Comparison of ENCODE assay signal across 15 cellular contexts in the genomic region with DNA sequence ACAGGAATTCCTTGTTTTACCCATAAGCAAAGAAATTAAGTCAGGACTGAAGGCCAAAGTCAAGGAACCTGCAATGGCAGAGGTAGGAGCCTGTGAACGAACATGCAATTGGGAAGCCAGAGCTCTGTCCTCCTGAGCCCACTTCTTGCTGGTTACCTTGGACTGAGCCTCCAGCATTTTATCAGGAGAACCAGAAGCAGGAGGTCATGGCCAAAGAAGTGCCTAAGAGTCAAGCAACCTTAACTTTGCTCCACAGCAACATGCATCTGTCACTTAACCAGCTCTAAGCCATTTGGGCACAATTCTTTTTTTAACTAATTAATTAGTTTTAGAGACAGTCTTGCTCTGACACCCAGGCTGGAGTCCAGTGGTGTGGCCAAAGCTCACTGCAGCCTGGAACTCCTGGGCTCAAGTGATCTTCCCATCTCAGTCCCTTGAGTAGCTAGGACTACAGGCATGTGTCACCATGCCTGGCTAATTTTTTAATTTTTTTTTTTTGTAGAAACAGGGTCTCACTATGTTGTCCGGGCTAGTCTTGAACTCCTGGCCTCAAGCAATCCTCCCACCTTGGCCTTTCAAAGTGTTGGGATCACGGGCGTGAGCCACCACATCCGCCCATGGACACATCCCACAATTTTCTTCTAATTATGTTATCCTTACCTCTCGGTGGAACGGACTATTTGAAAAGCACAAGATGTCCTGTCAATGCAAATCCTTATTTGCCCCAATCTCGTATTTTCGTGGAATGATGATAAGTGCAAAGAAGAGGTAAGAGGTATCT.
DNase-seq lines count a peak whose midpoint lies in the region; ATAC-seq lines count a peak whose summit lies in the region.
"Had no signal": no experiment of that assay in that cellular context is flagged by ENCODE, and none has a peak within 500 bp of the region (broad histone marks: within the 10 kb centered on the region; RNA-seq: fewer than 3 reads in every experiment).

No MANE protein-coding gene starts in this region.

- H3K27me3 Mint-ChIP-seq in T-helper 2 cell treated with Interferon-gamma antibody and Interleukin-4, amounts not matched to agents 5 μg/mL and 100 μg/mL, for 36 hours (ENCODE audit: low read depth), result no peaks in the 10 kb centered on the region
- H3K27me3 Mint-ChIP-seq in activated naive CD8-positive, alpha-beta T cell treated with anti-CD3 and anti-CD28 coated beads, Interleukin-2, amount 50 U/mL, for 24 hours, result no peaks in the 10 kb centered on the region

- H3K4me1 ChIP-seq in BLaER1 treated with 17β-estradiol and CSF1 and Interleukin-3, amounts not matched to agents 10 nM and 100 nM, result peaks cover 22 to 89% (median 72%) of the 10 kb centered on the region in 10 experiments

- H3K27ac Mint-ChIP-seq in T-helper 2 cell treated with Interferon-gamma antibody and Interleukin-4, amounts not matched to agents 5 μg/mL and 100 μg/mL, for 36 hours, result peak overlapping the region; percentile 90
- peak overlapping the region; percentile 84 for H3K27ac Mint-ChIP-seq in activated naive CD8-positive, alpha-beta T cell treated with anti-CD3 and anti-CD28 coated beads, Interleukin-2, amount 50 U/mL, for 24 hours

- peak overlapping the region in 2 of 11 experiments; percentile 48 to 57; a peak in 3 of 22 replicates for H3K9ac ChIP-seq in BLaER1 treated with 17β-estradiol and CSF1 and Interleukin-3, amounts not matched to agents 10 nM and 100 nM

- H3K4me3 Mint-ChIP-seq in T-helper 2 cell treated with Interferon-gamma antibody and Interleukin-4, amounts not matched to agents 5 μg/mL and 100 μg/mL, for 36 hours, result peak overlapping the region; percentile 3
- no peak overlapping the region for H3K4me3 Mint-ChIP-seq in activated naive CD8-positive, alpha-beta T cell treated with anti-CD3 and anti-CD28 coated beads, Interleukin-2, amount 50 U/mL, for 24 hours

- H3K4me3 ChIP-seq in BLaER1 treated with 17β-estradiol and CSF1 and Interleukin-3, amounts not matched to agents 10 nM and 100 nM, result 0 out of 20 replicates have a peak overlapping the region, but pooled peaks of 1 of the 10 experiments have one; percentile 5

- peaks cover 8 to 31% (median 13%) of the 10 kb centered on the region in 11 experiments; a peak in 18 of 22 replicates for H3K9me3 ChIP-seq in BLaER1 treated with 17β-estradiol and CSF1 and Interleukin-3, amounts not matched to agents 10 nM and 100 nM (replicated peaks in 1 of 11)
- H3K9me3 ChIP-seq in KOPT-K1 (ENCODE audit: insufficient read depth, low read length, poor library complexity, severe bottlenecking), result peaks cover 6% of the 10 kb centered on the region

- peak overlapping the region in 9 of 11 experiments; percentile 61 to 82 (median 79); a peak in 19 of 22 replicates for H3K4me2 ChIP-seq in BLaER1 treated with 17β-estradiol and CSF1 and Interleukin-3, amounts not matched to agents 10 nM and 100 nM

- H3K4me1 Mint-ChIP-seq in T-helper 2 cell treated with Interferon-gamma antibody and Interleukin-4, amounts not matched to agents 5 μg/mL and 100 μg/mL, for 36 hours (ENCODE audit: low read depth), result peaks cover 88% of the 10 kb centered on the region
- peaks cover 75% of the 10 kb centered on the region for H3K4me1 Mint-ChIP-seq in activated naive CD8-positive, alpha-beta T cell treated with anti-CD3 and anti-CD28 coated beads, Interleukin-2, amount 50 U/mL, for 24 hours

- H4K20me1 ChIP-seq in BLaER1 treated with 17β-estradiol and CSF1 and Interleukin-3, amounts not matched to agents 10 nM and 100 nM, result no peaks in the 10 kb centered on the region

- DNase-seq in T-helper 2 cell treated with Interferon-gamma antibody and Interleukin-4, amounts not matched to agents 5 μg/mL and 100 μg/mL, for 36 hours (ENCODE audit: low spot score), result no peak
- DNase-seq in T-helper 2 cell (no peak), NCI-H146 treated with DMSO at 0.1 percent for 48 hours (lab: John Stamatoyannopoulos, UW; ENCODE audit: unreplicated experiment) (no peak), AG08396 (ENCODE audit: low spot score) (no peak)
- no peak for DNase-seq in activated naive CD8-positive, alpha-beta T cell treated with anti-CD3 and anti-CD28 coated beads, Interleukin-2, amount 50 U/mL, for 24 hours
- no peak for DNase-seq in stimulated activated naive CD4-positive, alpha-beta T cell (lab: John Stamatoyannopoulos, UW)
- DNase-seq: 8988T, DMS153, EL, NCI-H1417, NCI-H1930, NCI-H748 treated with DMSO at 0.1 percent for 48 hours, SIG-M5 had no signal

- no peak for ATAC-seq in activated naive CD8-positive, alpha-beta T cell treated with anti-CD3 and anti-CD28 coated beads, Interleukin-2, amount 50 U/mL, for 24 hours

- H3K36me3 ChIP-seq in BLaER1 treated with 17β-estradiol and CSF1 and Interleukin-3, amounts not matched to agents 10 nM and 100 nM, result no peaks in the 10 kb centered on the region
- no peaks in the 10 kb centered on the region for H3K36me3 ChIP-seq in KOPT-K1 (ENCODE audit: insufficient read depth, low read length)

- H3K9me3 Mint-ChIP-seq in T-helper 2 cell treated with Interferon-gamma antibody and Interleukin-4, amounts not matched to agents 5 μg/mL and 100 μg/mL, for 36 hours, result peaks cover 19% of the 10 kb centered on the region
- peaks cover 7% of the 10 kb centered on the region for H3K9me3 Mint-ChIP-seq in activated naive CD8-positive, alpha-beta T cell treated with anti-CD3 and anti-CD28 coated beads, Interleukin-2, amount 50 U/mL, for 24 hours

- peaks cover 0 to 10% (median 0%) of the 10 kb centered on the region in 11 experiments; a peak in 2 of 22 replicates for H3K27me3 ChIP-seq in BLaER1 treated with 17β-estradiol and CSF1 and Interleukin-3, amounts not matched to agents 10 nM and 100 nM

- H3K36me3 Mint-ChIP-seq in T-helper 2 cell treated with Interferon-gamma antibody and Interleukin-4, amounts not matched to agents 5 μg/mL and 100 μg/mL, for 36 hours (ENCODE audit: low read depth), result peaks cover 26% of the 10 kb centered on the region
- no peaks in the 10 kb centered on the region for H3K36me3 Mint-ChIP-seq in activated naive CD8-positive, alpha-beta T cell treated with anti-CD3 and anti-CD28 coated beads, Interleukin-2, amount 50 U/mL, for 24 hours (ENCODE audit: low read depth)

- H3K27ac ChIP-seq in BLaER1 treated with 17β-estradiol and CSF1 and Interleukin-3, amounts not matched to agents 10 nM and 100 nM, result peak overlapping the region in 7 of 11 experiments; percentile 15 to 75 (median 64); a peak in 9 of 22 replicates
- peak overlapping the region; percentile 100 for H3K27ac ChIP-seq in KOPT-K1 (ENCODE audit: low read depth, low read length, poor library complexity, severe bottlenecking)
